Comparison of ENCODE assay signal across 13 cellular contexts in the genomic region with DNA sequence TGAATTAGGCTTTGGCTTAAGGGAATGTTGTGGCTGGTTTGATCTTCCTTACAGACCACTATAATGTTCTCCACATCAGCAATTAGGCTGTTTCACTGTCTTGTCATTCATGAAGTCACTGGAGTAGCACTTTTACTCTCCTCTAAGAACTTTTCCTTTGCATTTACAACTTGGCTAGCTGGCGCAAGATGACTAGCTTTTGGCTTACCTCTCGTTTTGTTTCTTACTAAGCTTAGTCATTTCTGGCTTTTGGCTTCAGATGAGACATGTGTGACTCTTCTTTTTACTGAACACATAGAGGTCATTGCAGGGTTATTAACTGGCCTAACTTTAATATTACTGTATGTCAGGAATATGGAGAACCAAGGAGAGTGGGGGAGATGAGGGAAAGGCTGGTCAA.
DNase-seq lines count a peak whose midpoint lies in the region; ATAC-seq and TF ChIP-seq lines count a peak whose summit lies in the region.
"Had no signal": no experiment of that assay in that cellular context is flagged by ENCODE, and none has a peak within 500 bp of the region (broad histone marks: within the 10 kb centered on the region; RNA-seq: fewer than 3 reads in every experiment).

No MANE protein-coding gene starts in this region.

- DNase-seq in HT1080 (ENCODE audit: low read depth) (peak; percentile 17), fibroblast of the aortic adventitia (ENCODE audit: low read depth) (peak; percentile 35), retina (no peak), superior temporal gyrus (ENCODE audit: extremely low spot score) (no peak)
- no peak for DNase-seq in activated CD4-positive, alpha-beta memory T cell treated with anti-CD3 and anti-CD28 coated beads, Interleukin-2, amount 10 ng/mL, durations not matched to agents 7 days and 5 days
- DNase-seq: body of pancreas; dorsolateral prefrontal cortex; NCI-H2029; NCI-H748 treated with DMSO at 0.1 percent for 48 hours; stimulated activated naive B cell treated with anti-CD40 and anti-IgM and Interleukin-4, amounts not matched to agents 10 μg/mL and 1 μg/mL and 100 μg/mL, for 72 hours had no signal

- ATAC-seq in GM18867 (IDR thresholded peaks at IDR 0.05; ENCODE audit: unreplicated experiment): peak; percentile 77
- peak; percentile 70 for ATAC-seq in HG02642 (IDR thresholded peaks at IDR 0.05; ENCODE audit: poor library complexity, unreplicated experiment)
- ATAC-seq: body of pancreas; stimulated activated naive B cell treated with anti-CD40 and anti-IgM and Interleukin-4, amounts not matched to agents 10 μg/mL and 1 μg/mL and 100 μg/mL, for 72 hours had no signal

- H3K4me3 Mint-ChIP-seq in activated CD4-positive, alpha-beta memory T cell treated with anti-CD3 and anti-CD28 coated beads, Interleukin-2, amount 10 ng/mL, durations not matched to agents 7 days and 5 days: no peak overlapping the region
- H3K4me3 Mint-ChIP-seq: stimulated activated naive B cell treated with anti-CD40 and anti-IgM and Interleukin-4, amounts not matched to agents 10 μg/mL and 1 μg/mL and 100 μg/mL, for 72 hours had no signal

- CTCF ChIA-PET in activated CD4-positive, alpha-beta memory T cell treated with anti-CD3 and anti-CD28 coated beads, Interleukin-2, amount 10 ng/mL, durations not matched to agents 7 days and 5 days (lab: Charles Lee): no interaction called here

- no peaks in the 10 kb centered on the region for H3K9me3 Mint-ChIP-seq in activated CD4-positive, alpha-beta memory T cell treated with anti-CD3 and anti-CD28 coated beads, Interleukin-2, amount 10 ng/mL, durations not matched to agents 7 days and 5 days

- POLR2A ChIA-PET in activated CD4-positive, alpha-beta memory T cell treated with anti-CD3 and anti-CD28 coated beads, Interleukin-2, amount 10 ng/mL, durations not matched to agents 7 days and 5 days (lab: Charles Lee): no interaction called here

- no peaks in the 10 kb centered on the region for H3K27me3 Mint-ChIP-seq in activated CD4-positive, alpha-beta memory T cell treated with anti-CD3 and anti-CD28 coated beads, Interleukin-2, amount 10 ng/mL, durations not matched to agents 7 days and 5 days
- H3K27me3 Mint-ChIP-seq: stimulated activated naive B cell treated with anti-CD40 and anti-IgM and Interleukin-4, amounts not matched to agents 10 μg/mL and 1 μg/mL and 100 μg/mL, for 72 hours had no signal

- no peaks in the 10 kb centered on the region for H3K36me3 Mint-ChIP-seq in activated CD4-positive, alpha-beta memory T cell treated with anti-CD3 and anti-CD28 coated beads, Interleukin-2, amount 10 ng/mL, durations not matched to agents 7 days and 5 days (ENCODE audit: low read depth)
- H3K36me3 Mint-ChIP-seq: stimulated activated naive B cell treated with anti-CD40 and anti-IgM and Interleukin-4, amounts not matched to agents 10 μg/mL and 1 μg/mL and 100 μg/mL, for 72 hours had no signal

- TF ChIP-seq CTCF in fibroblast of the aortic adventitia (IDR thresholded peaks at IDR 0.05; ENCODE audit: insufficient read depth, low read length): no peak

- H3K4me3 ChIP-seq in fibroblast of the aortic adventitia (ENCODE audit: low read depth, low read length): no peak overlapping the region
- H3K4me3 ChIP-seq: body of pancreas, dorsolateral prefrontal cortex, skin epidermis had no signal

- no peaks in the 10 kb centered on the region for H3K4me1 Mint-ChIP-seq in activated CD4-positive, alpha-beta memory T cell treated with anti-CD3 and anti-CD28 coated beads, Interleukin-2, amount 10 ng/mL, durations not matched to agents 7 days and 5 days
- H3K4me1 Mint-ChIP-seq: stimulated activated naive B cell treated with anti-CD40 and anti-IgM and Interleukin-4, amounts not matched to agents 10 μg/mL and 1 μg/mL and 100 μg/mL, for 72 hours had no signal

- no peak overlapping the region for H3K27ac Mint-ChIP-seq in activated CD4-positive, alpha-beta memory T cell treated with anti-CD3 and anti-CD28 coated beads, Interleukin-2, amount 10 ng/mL, durations not matched to agents 7 days and 5 days
- H3K27ac Mint-ChIP-seq: stimulated activated naive B cell treated with anti-CD40 and anti-IgM and Interleukin-4, amounts not matched to agents 10 μg/mL and 1 μg/mL and 100 μg/mL, for 72 hours had no signal

Comparison
In these comparisons a context has a peak if more than half of its experiments do, and no peak if none do; other contexts are left out.
1. DNase-seq: peak in HT1080 (single experiment) and fibroblast of the aortic adventitia (single experiment); none in retina (single experiment), activated CD4-positive, alpha-beta memory T cell treated with anti-CD3 and anti-CD28 coated beads, Interleukin-2, amount 10 ng/mL, durations not matched to agents 7 days and 5 days (single experiment) and superior temporal gyrus (single experiment).